1 cellular context compared by ENCODE assay signal in the genomic region with DNA sequence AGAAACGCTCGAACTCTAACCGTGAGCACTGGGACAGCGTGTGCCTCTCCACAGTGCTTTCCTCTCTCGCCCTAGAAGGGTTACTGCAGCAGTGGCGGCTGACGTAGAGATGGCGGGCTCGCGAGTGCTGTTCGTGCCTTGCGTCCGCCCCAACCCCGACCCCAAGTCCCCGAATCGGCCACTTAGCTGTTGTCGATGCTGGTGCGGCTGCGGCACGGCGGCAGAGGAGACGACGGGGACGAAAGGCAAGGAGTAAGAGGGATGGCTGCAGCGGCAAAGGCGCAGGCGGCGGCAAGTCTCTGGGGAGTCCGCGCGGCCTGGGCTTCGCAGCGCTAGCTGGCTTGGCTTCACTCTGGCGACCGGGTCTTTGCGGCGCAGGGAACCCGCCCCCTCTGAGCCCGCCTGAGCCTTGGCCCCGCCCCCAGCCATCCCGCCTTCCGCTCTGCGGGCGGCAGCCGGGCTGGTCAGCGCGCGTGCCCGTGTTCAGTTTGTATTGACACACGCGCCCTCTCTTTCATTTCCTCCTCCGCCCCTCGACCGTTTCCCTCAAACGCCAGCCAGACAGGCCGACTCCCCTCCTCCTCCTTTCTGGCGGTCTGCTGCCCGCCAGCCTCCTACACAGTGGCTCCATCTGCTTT.
TF ChIP-seq lines count a peak whose summit lies in the region.

A gene (minus strand): TSS at position 354 of the 638 bp plus-strand sequence. CDS start 513 bp downstream, outside the sequence.

TF ChIP-seq in HEK293, 187 proteins besides CTCF, POLR2A, EP300 and RAD21 (continued from another document):
- TF ChIP-seq, protein P1, sequence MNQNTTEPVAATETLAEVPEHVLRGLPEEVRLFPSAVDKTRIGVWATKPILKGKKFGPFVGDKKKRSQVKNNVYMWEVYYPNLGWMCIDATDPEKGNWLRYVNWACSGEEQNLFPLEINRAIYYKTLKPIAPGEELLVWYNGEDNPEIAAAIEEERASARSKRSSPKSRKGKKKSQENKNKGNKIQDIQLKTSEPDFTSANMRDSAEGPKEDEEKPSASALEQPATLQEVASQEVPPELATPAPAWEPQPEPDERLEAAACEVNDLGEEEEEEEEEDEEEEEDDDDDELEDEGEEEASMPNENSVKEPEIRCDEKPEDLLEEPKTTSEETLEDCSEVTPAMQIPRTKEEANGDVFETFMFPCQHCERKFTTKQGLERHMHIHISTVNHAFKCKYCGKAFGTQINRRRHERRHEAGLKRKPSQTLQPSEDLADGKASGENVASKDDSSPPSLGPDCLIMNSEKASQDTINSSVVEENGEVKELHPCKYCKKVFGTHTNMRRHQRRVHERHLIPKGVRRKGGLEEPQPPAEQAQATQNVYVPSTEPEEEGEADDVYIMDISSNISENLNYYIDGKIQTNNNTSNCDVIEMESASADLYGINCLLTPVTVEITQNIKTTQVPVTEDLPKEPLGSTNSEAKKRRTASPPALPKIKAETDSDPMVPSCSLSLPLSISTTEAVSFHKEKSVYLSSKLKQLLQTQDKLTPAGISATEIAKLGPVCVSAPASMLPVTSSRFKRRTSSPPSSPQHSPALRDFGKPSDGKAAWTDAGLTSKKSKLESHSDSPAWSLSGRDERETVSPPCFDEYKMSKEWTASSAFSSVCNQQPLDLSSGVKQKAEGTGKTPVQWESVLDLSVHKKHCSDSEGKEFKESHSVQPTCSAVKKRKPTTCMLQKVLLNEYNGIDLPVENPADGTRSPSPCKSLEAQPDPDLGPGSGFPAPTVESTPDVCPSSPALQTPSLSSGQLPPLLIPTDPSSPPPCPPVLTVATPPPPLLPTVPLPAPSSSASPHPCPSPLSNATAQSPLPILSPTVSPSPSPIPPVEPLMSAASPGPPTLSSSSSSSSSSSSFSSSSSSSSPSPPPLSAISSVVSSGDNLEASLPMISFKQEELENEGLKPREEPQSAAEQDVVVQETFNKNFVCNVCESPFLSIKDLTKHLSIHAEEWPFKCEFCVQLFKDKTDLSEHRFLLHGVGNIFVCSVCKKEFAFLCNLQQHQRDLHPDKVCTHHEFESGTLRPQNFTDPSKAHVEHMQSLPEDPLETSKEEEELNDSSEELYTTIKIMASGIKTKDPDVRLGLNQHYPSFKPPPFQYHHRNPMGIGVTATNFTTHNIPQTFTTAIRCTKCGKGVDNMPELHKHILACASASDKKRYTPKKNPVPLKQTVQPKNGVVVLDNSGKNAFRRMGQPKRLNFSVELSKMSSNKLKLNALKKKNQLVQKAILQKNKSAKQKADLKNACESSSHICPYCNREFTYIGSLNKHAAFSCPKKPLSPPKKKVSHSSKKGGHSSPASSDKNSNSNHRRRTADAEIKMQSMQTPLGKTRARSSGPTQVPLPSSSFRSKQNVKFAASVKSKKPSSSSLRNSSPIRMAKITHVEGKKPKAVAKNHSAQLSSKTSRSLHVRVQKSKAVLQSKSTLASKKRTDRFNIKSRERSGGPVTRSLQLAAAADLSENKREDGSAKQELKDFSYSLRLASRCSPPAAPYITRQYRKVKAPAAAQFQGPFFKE (tag by site-specific recombination; IDR thresholded peaks at IDR 0.05; ENCODE audit: borderline replicate concordance): no peak
- no peak for TF ChIP-seq HOXA7 (CRISPR knock-in tag; IDR thresholded peaks at IDR 0.05; ENCODE audit: borderline replicate concordance)
- no peak for TF ChIP-seq ZNF274 (IDR thresholded peaks at IDR 0.05; ENCODE audit: low read length)
- TF ChIP-seq ZNF274 (tag by site-specific recombination; IDR thresholded peaks at IDR 0.05; ENCODE audit: borderline replicate concordance): no peak
- TF ChIP-seq TCF7L2 (IDR thresholded peaks at IDR 0.05; ENCODE audit: borderline replicate concordance, low read depth, low read length): peak; percentile 11; the same call in 1 of the 2 replicates
- TF ChIP-seq ZNF335 (tag by site-specific recombination; conservative IDR thresholded peaks at IDR 0.05): peak; percentile 54
- TF ChIP-seq GLIS1 (tag by site-specific recombination; IDR thresholded peaks at IDR 0.05): peak; percentile 40; the same call in 1 of the 2 replicates
- TF ChIP-seq ZEB2 (tag by site-specific recombination; IDR thresholded peaks at IDR 0.05): no peak
- TF ChIP-seq KLF1 (tag by site-specific recombination; IDR thresholded peaks at IDR 0.05): peak; percentile 16; the same call in 1 of the 2 replicates
- peak; percentile 77 for TF ChIP-seq ZBTB8A (tag by site-specific recombination; IDR thresholded peaks at IDR 0.05)
- no peak for TF ChIP-seq ZNF473 (tag by site-specific recombination; IDR thresholded peaks at IDR 0.05)
- TF ChIP-seq, protein P2, sequence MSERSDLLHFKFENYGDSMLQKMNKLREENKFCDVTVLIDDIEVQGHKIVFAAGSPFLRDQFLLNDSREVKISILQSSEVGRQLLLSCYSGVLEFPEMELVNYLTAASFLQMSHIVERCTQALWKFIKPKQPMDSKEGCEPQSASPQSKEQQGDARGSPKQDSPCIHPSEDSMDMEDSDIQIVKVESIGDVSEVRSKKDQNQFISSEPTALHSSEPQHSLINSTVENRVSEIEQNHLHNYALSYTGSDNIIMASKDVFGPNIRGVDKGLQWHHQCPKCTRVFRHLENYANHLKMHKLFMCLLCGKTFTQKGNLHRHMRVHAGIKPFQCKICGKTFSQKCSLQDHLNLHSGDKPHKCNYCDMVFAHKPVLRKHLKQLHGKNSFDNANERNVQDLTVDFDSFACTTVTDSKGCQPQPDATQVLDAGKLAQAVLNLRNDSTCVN (tag by site-specific recombination; optimal IDR thresholded peaks at IDR 0.05): peak; percentile 60
- TF ChIP-seq ZNF292 (tag by site-specific recombination; IDR thresholded peaks at IDR 0.05; ENCODE audit: borderline replicate concordance, low read depth): no peak
- peak; percentile 75 for TF ChIP-seq ZNF366 (tag by site-specific recombination; conservative IDR thresholded peaks at IDR 0.05)
- TF ChIP-seq HOXC10 (CRISPR knock-in tag; IDR thresholded peaks at IDR 0.05): no peak
- peak; percentile 58 for TF ChIP-seq KLF9 (tag by site-specific recombination; IDR thresholded peaks at IDR 0.05; ENCODE audit: low read depth)
- TF ChIP-seq SP2 (tag by site-specific recombination; IDR thresholded peaks at IDR 0.05): peak; percentile 81
- TF ChIP-seq EGR2 (tag by site-specific recombination; IDR thresholded peaks at IDR 0.05; ENCODE audit: low read depth): peak; percentile 37; the same call in 1 of the 2 replicates
- no peak for TF ChIP-seq ZNF768 (tag by site-specific recombination; IDR thresholded peaks at IDR 0.05)
- TF ChIP-seq SP3 (tag by site-specific recombination; IDR thresholded peaks at IDR 0.05): peak; percentile 41
- no peak for TF ChIP-seq YY2 (tag by site-specific recombination; IDR thresholded peaks at IDR 0.05)
- no peak for TF ChIP-seq ZNF658 (tag by site-specific recombination; IDR thresholded peaks at IDR 0.05)
- peak; percentile 61 for TF ChIP-seq ZFHX2 (tag by site-specific recombination; conservative IDR thresholded peaks at IDR 0.05)
- TF ChIP-seq, protein P3, sequence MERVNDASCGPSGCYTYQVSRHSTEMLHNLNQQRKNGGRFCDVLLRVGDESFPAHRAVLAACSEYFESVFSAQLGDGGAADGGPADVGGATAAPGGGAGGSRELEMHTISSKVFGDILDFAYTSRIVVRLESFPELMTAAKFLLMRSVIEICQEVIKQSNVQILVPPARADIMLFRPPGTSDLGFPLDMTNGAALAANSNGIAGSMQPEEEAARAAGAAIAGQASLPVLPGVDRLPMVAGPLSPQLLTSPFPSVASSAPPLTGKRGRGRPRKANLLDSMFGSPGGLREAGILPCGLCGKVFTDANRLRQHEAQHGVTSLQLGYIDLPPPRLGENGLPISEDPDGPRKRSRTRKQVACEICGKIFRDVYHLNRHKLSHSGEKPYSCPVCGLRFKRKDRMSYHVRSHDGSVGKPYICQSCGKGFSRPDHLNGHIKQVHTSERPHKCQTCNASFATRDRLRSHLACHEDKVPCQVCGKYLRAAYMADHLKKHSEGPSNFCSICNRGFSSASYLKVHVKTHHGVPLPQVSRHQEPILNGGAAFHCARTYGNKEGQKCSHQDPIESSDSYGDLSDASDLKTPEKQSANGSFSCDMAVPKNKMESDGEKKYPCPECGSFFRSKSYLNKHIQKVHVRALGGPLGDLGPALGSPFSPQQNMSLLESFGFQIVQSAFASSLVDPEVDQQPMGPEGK (tag by site-specific recombination; IDR thresholded peaks at IDR 0.05): peak; percentile 35; the same call in 1 of the 2 replicates
- TF ChIP-seq ZBTB1 (tag by site-specific recombination; IDR thresholded peaks at IDR 0.05): no peak
- TF ChIP-seq ZNF501 (tag by site-specific recombination; IDR thresholded peaks at IDR 0.05): no peak
- TF ChIP-seq ZNF558 (tag by site-specific recombination; IDR thresholded peaks at IDR 0.05): no peak
